Comparison of ENCODE assay signal across 8 cellular contexts in genomic region chr3:27253831-27254230, GRCh38.
DNase-seq lines count a peak whose midpoint lies in the region; ATAC-seq and TF ChIP-seq lines count a peak whose summit lies in the region.

No MANE protein-coding gene starts in this region.

- H3K27me3 ChIP-seq in GM06990 (replicated peaks; ENCODE audit: control insufficient read depth, insufficient read depth, low read length) (no peaks in the 10 kb centered on the region), left lung (no peaks in the 10 kb centered on the region)

- TF ChIP-seq CTCF in AG04449 (IDR thresholded peaks at IDR 0.05; ENCODE audit: insufficient read depth, low read length, missing control alignments) = peak; percentile 62
- peak; percentile 50 for TF ChIP-seq CTCF in GM06990 (IDR thresholded peaks at IDR 0.05; ENCODE audit: insufficient read depth, low read length, poor library complexity, severe bottlenecking)
- TF ChIP-seq CTCF in astrocyte of the cerebellum (IDR thresholded peaks at IDR 0.05; ENCODE audit: low read depth, low read length, missing control alignments) = peak; percentile 55
- peak in 1 of 2 donors; percentile 31 for TF ChIP-seq CTCF in left lung (IDR thresholded peaks at IDR 0.05)

- H3K36me3 ChIP-seq in GM06990 (ENCODE audit: control insufficient read depth, insufficient read depth, low read length) (no peaks in the 10 kb centered on the region), left lung (no peaks in the 10 kb centered on the region)

- H3K27ac ChIP-seq in left lung = no peak overlapping the region

- H3K9me3 ChIP-seq in left lung = no peaks in the 10 kb centered on the region

- POLR2A ChIA-PET in AG04449 (lab: Yijun Ruan, JAX) = no interaction called here
- POLR2A ChIA-PET in HEK293T (lab: Yijun Ruan, JAX) = no interaction called here

- H3K4me3 ChIP-seq in AG04449 (ENCODE audit: low read depth, low read length) (no peak overlapping the region), GM06990 (replicated peaks; ENCODE audit: low read depth, low read length) (no peak overlapping the region), astrocyte of the cerebellum (ENCODE audit: low read depth, low read length) (no peak overlapping the region), left lung (no peak overlapping the region)

- intact Hi-C loops in left lung (cut with DNase I) = loop anchor here in 1 of 2 donors (10.0 kb wide), 1 partner anchor 119 kb away; no protein-coding TSS in a partner anchor

- in situ Hi-C loops in astrocyte of the cerebellum (cut with HindIII; ENCODE audit: low sequenced_read_pairs) = no loop called here

- no peaks in the 10 kb centered on the region for H3K4me1 ChIP-seq in left lung

- peak; percentile 99 for ATAC-seq in left lung
- ATAC-seq in GM21737 (IDR thresholded peaks at IDR 0.05; ENCODE audit: unreplicated experiment) = no peak

- DNase-seq in AG04449 (ENCODE audit: low read depth, low spot score) (no peak), GM06990 (ENCODE audit: extremely low read depth, insufficient read length) (no peak), HEK293T (ENCODE audit: extremely low spot score) (peak; percentile 51), MV-4-11 (lab: John Stamatoyannopoulos, UW) (peak; percentile 30), astrocyte of the cerebellum (ENCODE audit: low read depth) (peak; percentile 16), left lung (peak; percentile 37 to 47), NCI-H2029 treated with DMSO at 0.1 percent for 48 hours (lab: John Stamatoyannopoulos, UW) (no peak)

- CTCF ChIA-PET in AG04449 (lab: Yijun Ruan, JAX) = interaction anchor here (0.6 to 6.9 kb wide), 30 partner anchors 11 to 1043 kb away, joined by 3 to 248 read pairs (median 4); no protein-coding TSS in a partner anchor
- CTCF ChIA-PET in HEK293T (lab: Yijun Ruan, JAX) = interaction anchor here (0.6 to 2.1 kb wide), 11 partner anchors 16 to 1394 kb away, joined by 3 to 19 read pairs (median 3); no protein-coding TSS in a partner anchor

TF ChIP-seq in HEK293T, 16 proteins besides CTCF, POLR2A, EP300 and RAD21:
- no peak for TF ChIP-seq FOXM1 (IDR thresholded peaks at IDR 0.05; ENCODE audit: borderline replicate concordance)
- no peak for TF ChIP-seq SP1 (IDR thresholded peaks at IDR 0.05)
- TF ChIP-seq HDGF (IDR thresholded peaks at IDR 0.05; ENCODE audit: borderline replicate concordance) = no peak
- TF ChIP-seq L3MBTL2 (conservative IDR thresholded peaks at IDR 0.05) = no peak
- TF ChIP-seq BHLHE40 (IDR thresholded peaks at IDR 0.05; ENCODE audit: borderline replicate concordance) = no peak
- no peak for TF ChIP-seq ELF4 (IDR thresholded peaks at IDR 0.05)
- no peak for TF ChIP-seq PKNOX1 (IDR thresholded peaks at IDR 0.05)
- no peak for TF ChIP-seq FOXA1 (IDR thresholded peaks at IDR 0.05)
- no peak for TF ChIP-seq CTBP1 (IDR thresholded peaks at IDR 0.05; ENCODE audit: borderline replicate concordance)
- no peak for TF ChIP-seq FOXK2 (IDR thresholded peaks at IDR 0.05)
- TF ChIP-seq SUZ12 (IDR thresholded peaks at IDR 0.05) = no peak
- no peak for TF ChIP-seq ARNT (IDR thresholded peaks at IDR 0.05)
- TF ChIP-seq NFRKB (IDR thresholded peaks at IDR 0.05) = no peak
- TF ChIP-seq LEF1 (IDR thresholded peaks at IDR 0.05; ENCODE audit: borderline replicate concordance) = no peak
- no peak for TF ChIP-seq ZNF384 (IDR thresholded peaks at IDR 0.05)
- TF ChIP-seq TARDBP (IDR thresholded peaks at IDR 0.05) = no peak

Comparison
In these comparisons a context has a peak if more than half of its experiments do, and no peak if none do; other contexts are left out.
1. DNase-seq: peak in HEK293T (single experiment), MV-4-11 (single experiment), astrocyte of the cerebellum (single experiment) and left lung (2 of 2); none in AG04449 (single experiment), GM06990 (single experiment) and NCI-H2029 treated with DMSO at 0.1 percent for 48 hours (single experiment).